Comparison of ENCODE assay signal across 1 cellular context in genomic region chr4:189062047-189062820, GRCh38.
TF ChIP-seq lines count a peak whose summit lies in the region.

No MANE protein-coding gene starts in this region.

TF ChIP-seq in WTC11, 78 proteins besides CTCF, POLR2A, EP300 and RAD21 (continued from another document):
- TF ChIP-seq ZNF425 (CRISPR knock-in tag; conservative IDR thresholded peaks at IDR 0.05) (no peak), FOXP1 (CRISPR knock-in tag; IDR thresholded peaks at IDR 0.05; ENCODE audit: borderline replicate concordance) (no peak), AR (CRISPR knock-in tag; IDR thresholded peaks at IDR 0.05) (no peak), OVOL2 (CRISPR knock-in tag; IDR thresholded peaks at IDR 0.05; ENCODE audit: borderline replicate concordance) (no peak), E2F4 (CRISPR knock-in tag; IDR thresholded peaks at IDR 0.05; ENCODE audit: borderline replicate concordance, low read depth) (no peak), PRRX2 (CRISPR knock-in tag; IDR thresholded peaks at IDR 0.05) (no peak), ZBTB21 (CRISPR knock-in tag; IDR thresholded peaks at IDR 0.05; ENCODE audit: borderline replicate concordance) (no peak), ZNF416 (CRISPR knock-in tag; IDR thresholded peaks at IDR 0.05) (no peak), GTF2I (CRISPR knock-in tag; conservative IDR thresholded peaks at IDR 0.05) (no peak), ZNF121 (CRISPR knock-in tag; IDR thresholded peaks at IDR 0.05) (no peak), ETV6 (CRISPR knock-in tag; IDR thresholded peaks at IDR 0.05) (no peak), ZNF232 (CRISPR knock-in tag; IDR thresholded peaks at IDR 0.05) (no peak), NFYB (CRISPR knock-in tag; conservative IDR thresholded peaks at IDR 0.05; ENCODE audit: low read depth) (no peak), ZNF512 (CRISPR knock-in tag; IDR thresholded peaks at IDR 0.05; ENCODE audit: borderline replicate concordance) (no peak), MAX (CRISPR knock-in tag; IDR thresholded peaks at IDR 0.05) (no peak), ELF4 (CRISPR knock-in tag; IDR thresholded peaks at IDR 0.05; ENCODE audit: low read depth) (no peak)
- TF ChIP-seq, protein P1, sequence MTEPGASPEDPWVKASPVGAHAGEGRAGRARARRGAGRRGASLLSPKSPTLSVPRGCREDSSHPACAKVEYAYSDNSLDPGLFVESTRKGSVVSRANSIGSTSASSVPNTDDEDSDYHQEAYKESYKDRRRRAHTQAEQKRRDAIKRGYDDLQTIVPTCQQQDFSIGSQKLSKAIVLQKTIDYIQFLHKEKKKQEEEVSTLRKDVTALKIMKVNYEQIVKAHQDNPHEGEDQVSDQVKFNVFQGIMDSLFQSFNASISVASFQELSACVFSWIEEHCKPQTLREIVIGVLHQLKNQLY (CRISPR knock-in tag; IDR thresholded peaks at IDR 0.05) = no peak
- TF ChIP-seq, protein P2, sequence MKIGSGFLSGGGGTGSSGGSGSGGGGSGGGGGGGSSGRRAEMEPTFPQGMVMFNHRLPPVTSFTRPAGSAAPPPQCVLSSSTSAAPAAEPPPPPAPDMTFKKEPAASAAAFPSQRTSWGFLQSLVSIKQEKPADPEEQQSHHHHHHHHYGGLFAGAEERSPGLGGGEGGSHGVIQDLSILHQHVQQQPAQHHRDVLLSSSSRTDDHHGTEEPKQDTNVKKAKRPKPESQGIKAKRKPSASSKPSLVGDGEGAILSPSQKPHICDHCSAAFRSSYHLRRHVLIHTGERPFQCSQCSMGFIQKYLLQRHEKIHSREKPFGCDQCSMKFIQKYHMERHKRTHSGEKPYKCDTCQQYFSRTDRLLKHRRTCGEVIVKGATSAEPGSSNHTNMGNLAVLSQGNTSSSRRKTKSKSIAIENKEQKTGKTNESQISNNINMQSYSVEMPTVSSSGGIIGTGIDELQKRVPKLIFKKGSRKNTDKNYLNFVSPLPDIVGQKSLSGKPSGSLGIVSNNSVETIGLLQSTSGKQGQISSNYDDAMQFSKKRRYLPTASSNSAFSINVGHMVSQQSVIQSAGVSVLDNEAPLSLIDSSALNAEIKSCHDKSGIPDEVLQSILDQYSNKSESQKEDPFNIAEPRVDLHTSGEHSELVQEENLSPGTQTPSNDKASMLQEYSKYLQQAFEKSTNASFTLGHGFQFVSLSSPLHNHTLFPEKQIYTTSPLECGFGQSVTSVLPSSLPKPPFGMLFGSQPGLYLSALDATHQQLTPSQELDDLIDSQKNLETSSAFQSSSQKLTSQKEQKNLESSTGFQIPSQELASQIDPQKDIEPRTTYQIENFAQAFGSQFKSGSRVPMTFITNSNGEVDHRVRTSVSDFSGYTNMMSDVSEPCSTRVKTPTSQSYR (CRISPR knock-in tag; IDR thresholded peaks at IDR 0.05) = no peak
